ENCODE assay signal across 6 cellular contexts in the genomic region with DNA sequence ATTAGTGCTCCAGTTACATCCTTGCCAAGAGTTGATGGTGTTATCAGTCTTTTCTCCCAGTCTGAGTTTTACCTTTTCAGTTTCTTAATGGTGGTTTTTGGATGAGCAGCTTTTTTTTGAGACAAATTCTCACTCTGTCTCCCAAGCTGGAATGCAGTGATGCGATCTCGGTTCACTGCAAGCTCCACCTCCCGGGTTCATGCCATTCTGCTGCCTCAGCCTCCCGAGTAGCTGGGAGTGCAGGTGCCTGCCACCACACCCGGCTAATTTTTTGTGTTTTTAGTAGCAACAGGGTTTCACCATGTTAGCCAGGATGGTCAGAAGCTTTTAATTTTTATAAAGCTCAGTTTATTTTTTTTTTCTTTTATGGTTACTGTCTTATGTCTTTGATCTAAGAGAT. TPM values are rescaled to one million over a fixed set of nuclear protein-coding genes. Genes with fewer than 3 reads are reported as not detected.
A peak's percentile ranks its signal among the peaks of the same experiment; 100 is the strongest.
DNase-seq lines count a peak whose midpoint lies in the region; ATAC-seq and TF ChIP-seq lines count a peak whose summit lies in the region.
"Not testable (repeated sequence)": the region's sequence is repeated elsewhere in the genome, so short reads cannot be mapped to it uniquely, and the experiment has no call there.

No MANE protein-coding gene starts in this region.

- not testable (repeated sequence) for DNase-seq in CD4-positive, alpha-beta T cell; T-helper 17 cell; naive thymus-derived CD4-positive, alpha-beta T cell
- peak; percentile 4 for DNase-seq in EL
- DNase-seq in trophoblast cell = peak; percentile 53 to 60

- not testable (repeated sequence) for H3K9ac ChIP-seq in trophoblast cell (ENCODE audit: low read length)

- H3K14ac ChIP-seq in trophoblast cell (ENCODE audit: low read length) = not testable (repeated sequence)

- H3K18ac ChIP-seq in trophoblast cell (ENCODE audit: low read length) = not testable (repeated sequence)

- peaks cover 83% of the 10 kb centered on the region for H3K36me3 Mint-ChIP-seq in CD4-positive, alpha-beta T cell (ENCODE audit: low read depth)
- not testable (repeated sequence) for H3K36me3 Mint-ChIP-seq in T-helper 17 cell (ENCODE audit: low read depth)
- peaks cover 81% of the 10 kb centered on the region for H3K36me3 Mint-ChIP-seq in activated T-helper 17 cell treated with anti-CD3 and anti-CD28 coated beads, Interleukin-2, amount 50 U/mL, for 72 hours (ENCODE audit: low read depth)
- peaks cover 5 to 62% (median 53%) of the 10 kb centered on the region in 5 donors for H3K36me3 Mint-ChIP-seq in naive thymus-derived CD4-positive, alpha-beta T cell

- not testable (repeated sequence) for H4K91ac ChIP-seq in trophoblast cell (ENCODE audit: low read depth, low read length)

- H2AFZ ChIP-seq in trophoblast cell (ENCODE audit: insufficient read depth, low read length, poor library complexity) = not testable (repeated sequence)

- not testable (repeated sequence) for H3K23ac ChIP-seq in trophoblast cell (ENCODE audit: low read length)

- H2BK5ac ChIP-seq in trophoblast cell (ENCODE audit: low read depth, low read length, poor library complexity) = not testable (repeated sequence)

- intact Hi-C loops in CD4-positive, alpha-beta T cell (cut with DNase I, micrococcal nuclease); naive thymus-derived CD4-positive, alpha-beta T cell (cut with micrococcal nuclease): not testable (repeated sequence)

- H3K79me1 ChIP-seq in trophoblast cell (ENCODE audit: low read length) = not testable (repeated sequence)

- H2BK12ac ChIP-seq in trophoblast cell (ENCODE audit: low read length) = not testable (repeated sequence)

- H3K36me3 ChIP-seq in naive thymus-derived CD4-positive, alpha-beta T cell (ENCODE audit: control insufficient read depth in 2 of 3, insufficient read depth in 3 of 3, low read length in 3 of 3); trophoblast cell (ENCODE audit: control insufficient read depth in 1 of 2, insufficient read depth in 2 of 2, low read length in 2 of 2): not testable (repeated sequence)

- H3K27me3 ChIP-seq in CD4-positive, alpha-beta T cell (ENCODE audit: control insufficient read depth, insufficient read depth, low read length); naive thymus-derived CD4-positive, alpha-beta T cell (ENCODE audit: control insufficient read depth in 2 of 2, insufficient read depth in 2 of 2, low read length in 2 of 2); trophoblast cell (ENCODE audit: insufficient read depth, low read length): not testable (repeated sequence)

- not testable (repeated sequence) for H3K79me2 ChIP-seq in trophoblast cell (ENCODE audit: control insufficient read depth, insufficient read depth, low read length, poor library complexity)

- peak overlapping the region; percentile 17 for H3K4me3 Mint-ChIP-seq in CD4-positive, alpha-beta T cell
- H3K4me3 Mint-ChIP-seq in T-helper 17 cell = not testable (repeated sequence)
- peak overlapping the region; percentile 37 for H3K4me3 Mint-ChIP-seq in activated T-helper 17 cell treated with anti-CD3 and anti-CD28 coated beads, Interleukin-2, amount 50 U/mL, for 72 hours
- peak overlapping the region in 8 of 10 donors; percentile 14 to 89 (median 43) for H3K4me3 Mint-ChIP-seq in naive thymus-derived CD4-positive, alpha-beta T cell

- no CpG with 5 or more reads among the region's 5 CpGs for WGBS in trophoblast cell (ENCODE audit: extremely low coverage, insufficient coverage, insufficient read length)

- not testable (repeated sequence) for H3K27me3 Mint-ChIP-seq in CD4-positive, alpha-beta T cell; T-helper 17 cell; activated T-helper 17 cell treated with anti-CD3 and anti-CD28 coated beads, Interleukin-2, amount 50 U/mL, for 72 hours; naive thymus-derived CD4-positive, alpha-beta T cell

- H3K27ac ChIP-seq in CD4-positive, alpha-beta T cell (ENCODE audit: low read depth, low read length); naive thymus-derived CD4-positive, alpha-beta T cell (ENCODE audit: low read depth, low read length); trophoblast cell (ENCODE audit: low read depth, low read length): not testable (repeated sequence)

- H4K8ac ChIP-seq in trophoblast cell (ENCODE audit: low read depth, low read length) = not testable (repeated sequence)

- CTCF ChIA-PET in CD4-positive, alpha-beta T cell (lab: Charles Lee); naive thymus-derived CD4-positive, alpha-beta T cell (lab: Charles Lee): not testable (repeated sequence)

- ATAC-seq in CD4-positive, alpha-beta T cell (ENCODE audit: poor library complexity); T-helper 17 cell; activated T-helper 17 cell treated with anti-CD3 and anti-CD28 coated beads, Interleukin-2, amount 50 U/mL, for 72 hours (replicated peaks); naive thymus-derived CD4-positive, alpha-beta T cell: not testable (repeated sequence)

- peaks cover 96% of the 10 kb centered on the region for H3K4me1 Mint-ChIP-seq in CD4-positive, alpha-beta T cell (ENCODE audit: low read depth)
- peaks cover 48% of the 10 kb centered on the region for H3K4me1 Mint-ChIP-seq in T-helper 17 cell
- H3K4me1 Mint-ChIP-seq in activated T-helper 17 cell treated with anti-CD3 and anti-CD28 coated beads, Interleukin-2, amount 50 U/mL, for 72 hours = peaks cover 59% of the 10 kb centered on the region
- peaks cover 53 to 95% (median 89%) of the 10 kb centered on the region in 7 donors for H3K4me1 Mint-ChIP-seq in naive thymus-derived CD4-positive, alpha-beta T cell

- H3K9me3 ChIP-seq in CD4-positive, alpha-beta T cell (ENCODE audit: control insufficient read depth, low read length); T-helper 17 cell (ENCODE audit: control insufficient read depth, low read length, poor library complexity, severe bottlenecking); naive thymus-derived CD4-positive, alpha-beta T cell (ENCODE audit: control insufficient read depth in 2 of 3, low read length in 3 of 3); trophoblast cell (ENCODE audit: insufficient read depth, low read depth, low read length): not testable (repeated sequence)

- not testable (repeated sequence) for H3K4me2 ChIP-seq in trophoblast cell (ENCODE audit: low read length)

- H3K4me3 ChIP-seq in naive thymus-derived CD4-positive, alpha-beta T cell (ENCODE audit: low read length); trophoblast cell (ENCODE audit: low read depth, low read length): not testable (repeated sequence)

- H2AK5ac ChIP-seq in trophoblast cell (ENCODE audit: low read length) = not testable (repeated sequence)

- not testable (repeated sequence) for TF ChIP-seq CTCF in CD4-positive, alpha-beta T cell (IDR thresholded peaks at IDR 0.05)

- peaks cover 24 to 25% of the 10 kb centered on the region in 2 donors for H3K4me1 ChIP-seq in naive thymus-derived CD4-positive, alpha-beta T cell (ENCODE audit: control insufficient read depth in 2 of 2, insufficient read depth in 2 of 2, low read length in 2 of 2)
- not testable (repeated sequence) for H3K4me1 ChIP-seq in trophoblast cell (ENCODE audit: control insufficient read depth in 1 of 2, insufficient read depth in 2 of 2, low read length in 2 of 2)

- not testable (repeated sequence) for H3K4ac ChIP-seq in trophoblast cell (ENCODE audit: low read depth, low read length)

- not testable (repeated sequence) for H4K12ac ChIP-seq in trophoblast cell (ENCODE audit: low read depth, low read length)

- H2BK120ac ChIP-seq in trophoblast cell (ENCODE audit: insufficient read depth, low read length, poor library complexity) = not testable (repeated sequence)

- not testable (repeated sequence) for H3K27ac Mint-ChIP-seq in CD4-positive, alpha-beta T cell; activated T-helper 17 cell treated with anti-CD3 and anti-CD28 coated beads, Interleukin-2, amount 50 U/mL, for 72 hours
- peak overlapping the region; percentile 21 for H3K27ac Mint-ChIP-seq in T-helper 17 cell
- H3K27ac Mint-ChIP-seq in naive thymus-derived CD4-positive, alpha-beta T cell = peak overlapping the region in 2 of 9 donors; percentile 20 to 71

- POLR2A ChIA-PET in CD4-positive, alpha-beta T cell (lab: Charles Lee); naive thymus-derived CD4-positive, alpha-beta T cell (lab: Charles Lee): not testable (repeated sequence)

- not testable (repeated sequence) for H3K9me3 Mint-ChIP-seq in CD4-positive, alpha-beta T cell; activated T-helper 17 cell treated with anti-CD3 and anti-CD28 coated beads, Interleukin-2, amount 50 U/mL, for 72 hours
- peaks cover 4 to 18% (median 9%) of the 10 kb centered on the region in 11 donors for H3K9me3 Mint-ChIP-seq in naive thymus-derived CD4-positive, alpha-beta T cell

RNA-seq across cellular contexts. Expression of gene FRG1, which starts 3.4 kb away (rescaled TPM):
- 10 to 100 TPM; 48.7 to 49.0 TPM for total RNA-seq in CD4-positive, alpha-beta T cell
- total RNA-seq in T-helper 17 cell = 10 to 100 TPM; 38.8 to 54.0 TPM
- 10 to 100 TPM; 36.2 to 49.3 TPM for total RNA-seq in activated T-helper 17 cell treated with anti-CD3 and anti-CD28 coated beads, Interleukin-2, amount 50 U/mL, for 72 hours
- 10 to 100 TPM; 45.0 to 75.0 (median 55.2) TPM for total RNA-seq in naive thymus-derived CD4-positive, alpha-beta T cell
- 10 to 100 TPM; 54.4 to 55.1 TPM for polyA plus RNA-seq in naive thymus-derived CD4-positive, alpha-beta T cell
- 74.4 and 80.8 TPM in 2 replicates for polyA plus RNA-seq in trophoblast cell (2013)
